ENCODE assay signal across 11 cellular contexts in the genomic region with DNA sequence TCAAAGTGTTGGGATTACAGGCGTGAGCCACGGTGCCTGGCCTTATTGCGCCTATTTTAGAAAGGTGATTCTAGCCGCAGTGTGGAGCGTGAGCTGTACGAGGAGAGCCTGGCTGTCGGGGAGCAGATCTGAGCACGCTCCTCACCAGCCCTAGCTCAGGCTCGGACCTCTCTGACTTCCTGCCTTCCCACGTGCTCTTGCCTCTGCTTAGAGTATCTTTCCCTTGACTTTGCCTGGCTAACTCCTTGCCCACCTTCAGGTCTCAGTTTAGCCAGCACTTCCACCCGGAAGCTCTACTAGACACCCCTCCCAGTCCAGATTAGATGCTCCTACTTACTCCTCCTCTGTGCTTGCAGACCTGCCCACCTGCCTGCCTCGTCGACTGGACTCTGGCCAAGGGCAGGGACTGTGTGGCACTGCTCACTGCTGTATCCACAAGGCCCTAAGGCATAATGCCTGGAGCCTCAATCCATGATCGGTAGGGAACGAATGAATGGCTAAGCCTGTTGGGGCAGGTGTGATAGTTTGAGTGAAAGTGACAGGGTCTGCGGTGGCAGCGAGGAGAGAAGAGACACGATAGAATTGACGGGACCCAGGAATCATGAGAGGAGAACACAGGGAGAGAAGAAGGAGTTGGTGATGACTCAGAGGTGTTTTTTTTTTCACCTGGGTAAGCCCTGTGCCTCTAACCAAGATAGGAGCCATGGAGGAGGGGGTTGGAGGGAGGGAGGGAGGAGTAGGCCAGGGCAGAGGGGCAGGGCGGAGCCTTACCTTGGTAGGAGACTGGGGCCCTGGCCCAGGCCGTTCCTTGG. TPM values are rescaled to one million over a fixed set of nuclear protein-coding genes. Genes with fewer than 3 reads are reported as not detected.
DNase-seq lines count a peak whose midpoint lies in the region; ATAC-seq, FAIRE-seq and TF ChIP-seq lines count a peak whose summit lies in the region.
"Had no signal": no experiment of that assay in that cellular context is flagged by ENCODE, and none has a peak within 500 bp of the region (broad histone marks: within the 10 kb centered on the region; RNA-seq: fewer than 3 reads in every experiment).

No MANE protein-coding gene starts in this region.

- no peaks in the 10 kb centered on the region for H3K9me3 ChIP-seq in K562 (replicated peaks; ENCODE audit: control insufficient read depth, insufficient read depth, low read depth, low read length)
- H3K9me3 ChIP-seq in lower lobe of right lung = no peaks in the 10 kb centered on the region
- H3K9me3 ChIP-seq in A673 (ENCODE audit: low read depth, low read length, poor library complexity, severe bottlenecking) = no peaks in the 10 kb centered on the region

- TF ChIP-seq RAD21 in K562 (CRISPR knock-in tag; conservative IDR thresholded peaks at IDR 0.05 in 1 of 2, IDR thresholded peaks at IDR 0.05 in 1 of 2) = no peak

- H3K27me3 Mint-ChIP-seq in type B pancreatic cell = no peaks in the 10 kb centered on the region

- H3K4me2 ChIP-seq in K562 (ENCODE audit: insufficient read depth, low read length) = peak overlapping the region; percentile 69

- H3K27ac Mint-ChIP-seq in type B pancreatic cell = peak overlapping the region; percentile 78

- H3K9ac ChIP-seq in K562 (ENCODE audit: insufficient read depth in 1 of 2, low read depth in 2 of 2, low read length in 2 of 2) = peak overlapping the region; percentile 24 to 89

- peak overlapping the region; percentile 96 for H2AFZ ChIP-seq in K562 (ENCODE audit: low read depth, low read length)

- intact Hi-C loops in K562 (cut with micrococcal nuclease) = no loop called here
- intact Hi-C loops in lower lobe of right lung (cut with DNase I) = no loop called here
- intact Hi-C loops in A673 (cut with micrococcal nuclease; ENCODE audit: unreplicated experiment) = no loop called here

- ATAC-seq in K562 = peak; percentile 54
- no peak for ATAC-seq in lower lobe of right lung

- H3K36me3 ChIP-seq in K562 (ENCODE audit: control insufficient read depth, insufficient read depth, low read length) (no peaks in the 10 kb centered on the region), lower lobe of right lung (no peaks in the 10 kb centered on the region), A673 (ENCODE audit: insufficient read depth, low read length, poor library complexity, severe bottlenecking) (no peaks in the 10 kb centered on the region)
- H3K36me3 ChIP-seq: brain microvascular endothelial cell had no signal

- H3K79me2 ChIP-seq in K562 (ENCODE audit: control insufficient read depth, insufficient read depth, low read length) = no peaks in the 10 kb centered on the region

- peaks cover 39 to 58% of the 10 kb centered on the region in 2 experiments for H3K4me1 ChIP-seq in K562 (replicated peaks in 1 of 2; ENCODE audit: control insufficient read depth in 2 of 2, insufficient read depth in 2 of 2, low read length in 2 of 2)
- peaks cover 56% of the 10 kb centered on the region for H3K4me1 ChIP-seq in lower lobe of right lung
- H3K4me1 ChIP-seq in A673 (ENCODE audit: insufficient read depth, low read length, poor library complexity, severe bottlenecking) = peaks cover 9% of the 10 kb centered on the region

- peak; percentile 63 for DNase-seq in activated CD8-positive, alpha-beta memory T cell treated with anti-CD3 and anti-CD28 coated beads for 24 hours
- no peak for DNase-seq in activated CD8-positive, alpha-beta memory T cell treated with anti-CD3 and anti-CD28 coated beads, Interleukin-2, amount 50 U/mL, for 48 hours
- peak; percentile 67 to 78 (median 72) for DNase-seq in K562 (ENCODE audit: extremely low read depth in 1 of 4, low spot score in 3 of 4)
- DNase-seq in lower lobe of right lung = no peak
- DNase-seq in type B pancreatic cell (ENCODE audit: extremely low spot score, unreplicated experiment) = no peak
- DNase-seq in HEK293T (ENCODE audit: extremely low spot score) = no peak
- no peak for DNase-seq in effector CD4-positive, alpha-beta T cell
- no peak for DNase-seq in A673 (ENCODE audit: low spot score)
- DNase-seq: brain microvascular endothelial cell, head of caudate nucleus, NCI-H1105 had no signal

- H3K36me3 Mint-ChIP-seq in type B pancreatic cell = no peaks in the 10 kb centered on the region

- in situ Hi-C loops in K562 (cut with MboI) = no loop called here

- peaks cover 4% of the 10 kb centered on the region for H3K9me1 ChIP-seq in K562 (ENCODE audit: control insufficient read depth, insufficient read depth, low read length)

- 0 out of 2 replicates have a peak, but pooled peaks have one; percentile 8 for TF ChIP-seq EP300 in K562 (IDR thresholded peaks at IDR 0.05; ENCODE audit: low read length)

- peak; percentile 74 for FAIRE-seq in K562 (lab: Jason Lieb, UNC)

- TF ChIP-seq CTCF in K562 (IDR thresholded peaks at IDR 0.05 in 2 of 3, conservative IDR thresholded peaks at IDR 0.05 in 1 of 3; ENCODE audit: insufficient read depth in 2 of 3, low read depth in 1 of 3, low read length in 3 of 3) (no peak), lower lobe of right lung (IDR thresholded peaks at IDR 0.05) (no peak), type B pancreatic cell (conservative IDR thresholded peaks at IDR 0.05) (no peak), A673 (conservative IDR thresholded peaks at IDR 0.05; ENCODE audit: low read depth, low read length) (no peak)

- H4K20me1 ChIP-seq in K562 (replicated peaks; ENCODE audit: control insufficient read depth, insufficient read depth, low read length) = no peaks in the 10 kb centered on the region

- CTCF ChIA-PET in K562 (lab: Yijun Ruan, JAX; ENCODE audit: low intra/inter-chr PET ratio) (no interaction called here), HEK293T (lab: Yijun Ruan, JAX) (no interaction called here), A673 (lab: Charles Lee) (no interaction called here)

- H3K27me3 ChIP-seq in K562 (ENCODE audit: control insufficient read depth in 2 of 2, insufficient read depth in 2 of 2, low read length in 2 of 2) (no peaks in the 10 kb centered on the region), lower lobe of right lung (ENCODE audit: low read depth) (no peaks in the 10 kb centered on the region), A673 (replicated peaks; ENCODE audit: insufficient read depth, low read depth, low read length, poor library complexity) (no peaks in the 10 kb centered on the region)
- H3K27me3 ChIP-seq: brain microvascular endothelial cell had no signal

- 0 out of 2 replicates have a peak, but pooled peaks have one; percentile 21 for TF ChIP-seq POLR2A in K562 (conservative IDR thresholded peaks at IDR 0.05)

- H3K27ac ChIP-seq in K562 (ENCODE audit: extremely low read depth, low read depth, low read length) (peak overlapping the region; percentile 63), lower lobe of right lung (peak overlapping the region; percentile 46), A673 (ENCODE audit: low read depth, low read length, poor library complexity, severe bottlenecking) (no peak overlapping the region)
- H3K27ac ChIP-seq: brain microvascular endothelial cell had no signal

- POLR2A ChIA-PET in K562 (lab: Yijun Ruan, JAX) = interaction anchor here (0.6 to 1.1 kb wide), 3 partner anchors 9 to 188 kb away, joined by 3 read pairs; no protein-coding TSS in a partner anchor
- POLR2A ChIA-PET in HEK293T (lab: Yijun Ruan, JAX) = no interaction called here
- POLR2A ChIA-PET in A673 (lab: Charles Lee; ENCODE audit: low non-redundant PET) = interaction anchor here (0.7 kb wide), 1 partner anchor 38 kb away, joined by 3 read pairs; no protein-coding TSS in a partner anchor

- peak overlapping the region; percentile 49 for H3K4me3 Mint-ChIP-seq in type B pancreatic cell

- H3K4me3 ChIP-seq in K562 (no peak overlapping the region), lower lobe of right lung (no peak overlapping the region), A673 (ENCODE audit: low read depth, low read length, poor library complexity, severe bottlenecking) (no peak overlapping the region)

- H3K4me1 Mint-ChIP-seq in type B pancreatic cell (ENCODE audit: unreplicated experiment) = peaks cover 63% of the 10 kb centered on the region

- no peaks in the 10 kb centered on the region for H3K9me3 Mint-ChIP-seq in type B pancreatic cell

- WGBS in K562 (ENCODE audit: insufficient coverage, low coverage, missing lambda C conversion rate) = 44% methylated on average over 20 of the region's 21 CpGs

- BruUV-seq in K562 (replicated peaks; lab: Mats Ljungman, UMichigan) (no TSS peak), A673 (replicated peaks; lab: Mats Ljungman, UMichigan) (no TSS peak)

TF ChIP-seq in K562, 482 proteins besides CTCF, POLR2A, EP300 and RAD21 (continues in another document):
- no peak for TF ChIP-seq SMARCA5 (IDR thresholded peaks at IDR 0.05)

TF ChIP-seq in HEK293T, 16 proteins besides CTCF, POLR2A, EP300 and RAD21:
- TF ChIP-seq SUZ12 (IDR thresholded peaks at IDR 0.05) (no peak), FOXM1 (IDR thresholded peaks at IDR 0.05; ENCODE audit: borderline replicate concordance) (no peak), FOXA1 (IDR thresholded peaks at IDR 0.05) (no peak), CTBP1 (IDR thresholded peaks at IDR 0.05; ENCODE audit: borderline replicate concordance) (no peak), BHLHE40 (IDR thresholded peaks at IDR 0.05; ENCODE audit: borderline replicate concordance) (no peak), TARDBP (IDR thresholded peaks at IDR 0.05) (no peak), ZNF384 (IDR thresholded peaks at IDR 0.05) (no peak), ELF4 (IDR thresholded peaks at IDR 0.05) (no peak), L3MBTL2 (conservative IDR thresholded peaks at IDR 0.05) (no peak), SP1 (IDR thresholded peaks at IDR 0.05) (no peak)

RNA-seq across cellular contexts. Expression of gene WASF2, which starts 28.1 kb away (rescaled TPM):
- 60.7 and 84.8 TPM in 2 replicates for total RNA-seq in K562 (2011; cell fraction: chromatin; rRNA removed; ENCODE audit: low replicate concordance)
- 47.0 and 48.4 TPM in 2 replicates for total RNA-seq in K562 (2011; cell fraction: nucleolus; rRNA removed)
- 68.6 and 84.8 TPM in 2 replicates for total RNA-seq in K562 (2011; cell fraction: nucleoplasm; rRNA removed)
- total RNA-seq in K562 (2014; rRNA removed) (21.3 and 29.6 TPM in 2 replicates), K562 (2014; rRNA removed; fragmentation: Illumina TruSeq; extraction: Trizol) (31.2 and 40.7 TPM in 2 replicates), K562 (2015; rRNA removed; fragmentation: Illumina TruSeq; extraction: Trizol) (26.1 and 29.2 TPM in 2 replicates), K562 (2021) (139 and 163 TPM in 2 replicates), lower lobe of right lung (159 TPM), type B pancreatic cell (ENCODE audit: low replicate concordance) (113 and 123 TPM in 2 replicates), A673 (2021) (131 and 133 TPM in 2 replicates)
- polyA plus RNA-seq in K562 (2011; rRNA removed) (41.5 and 104 TPM in 2 replicates), K562 (2014; fragmentation: Illumina TruSeq; extraction: Trizol) (109 and 115 TPM in 2 replicates), K562 (2014; fragmentation: Nextera tagmentation; extraction: Ambion mirVana) (1 to 10 TPM; 8.2 to 9.7 TPM), K562 (2014; rRNA removed) (51.3 and 56.8 TPM in 2 replicates)
- 45.0 and 57.5 TPM in 2 replicates for polyA plus RNA-seq in K562 (2011; cell fraction: cytosol; rRNA removed)
- polyA plus RNA-seq in K562 (2011; cell fraction: nucleus; rRNA removed) = 49.0 and 54.9 TPM in 2 replicates
- 84.9 and 101 TPM in 2 replicates for polyA plus RNA-seq in K562 (2012)
- polyA minus RNA-seq in K562 (2011; rRNA and poly(A)+ RNA removed) = 49.4 and 58.2 TPM in 2 replicates
- 68.3 and 88.6 TPM in 2 replicates for polyA minus RNA-seq in K562 (2011; cell fraction: cytosol; rRNA and poly(A)+ RNA removed)
- 15.8 and 27.9 TPM in 2 replicates for polyA minus RNA-seq in K562 (2011; cell fraction: nucleus; rRNA and poly(A)+ RNA removed)

Comparison
In these comparisons a context has a peak if more than half of its experiments do, and no peak if none do; other contexts are left out.
1. DNase-seq: peak in activated CD8-positive, alpha-beta memory T cell treated with anti-CD3 and anti-CD28 coated beads for 24 hours (single experiment) and K562 (4 of 4); none in activated CD8-positive, alpha-beta memory T cell treated with anti-CD3 and anti-CD28 coated beads, Interleukin-2, amount 50 U/mL, for 48 hours (single experiment), lower lobe of right lung (single experiment), type B pancreatic cell (single experiment), HEK293T (single experiment), effector CD4-positive, alpha-beta T cell (single experiment) and A673 (single experiment).